Comparison of ENCODE assay signal across 20 cellular contexts in genomic region chr3:197280156-197280555, GRCh38. TPM values are rescaled to one million over a fixed set of nuclear protein-coding genes. Genes with fewer than 3 reads are reported as not detected.
DNase-seq lines count a peak whose midpoint lies in the region; ATAC-seq, FAIRE-seq and TF ChIP-seq lines count a peak whose summit lies in the region.
"Had no signal": no experiment of that assay in that cellular context is flagged by ENCODE, and none has a peak within 500 bp of the region (broad histone marks: within the 10 kb centered on the region; RNA-seq: fewer than 3 reads in every experiment).

No MANE protein-coding gene starts in this region.

- H3K4me3 Mint-ChIP-seq in activated CD4-positive, alpha-beta T cell treated with anti-CD3 and anti-CD28 coated beads, Interleukin-2, amount 10 ng/mL, durations not matched to agents 24 days and 14 days = no peak overlapping the region
- H3K4me3 Mint-ChIP-seq in osteocyte (ENCODE audit: unreplicated experiment) = no peak overlapping the region
- H3K4me3 Mint-ChIP-seq: CD4-positive, alpha-beta T cell; HFFc6 had no signal

- DNase-seq in activated CD4-positive, alpha-beta T cell treated with anti-CD3 and anti-CD28 coated beads, Interleukin-2, amount 10 ng/mL, durations not matched to agents 24 days and 14 days = no peak
- no peak for DNase-seq in activated CD4-positive, alpha-beta T cell treated with anti-CD3 and anti-CD28 coated beads, Interleukin-2, amount 50 U/mL, for 1 hour
- DNase-seq in OCI-LY7 (ENCODE audit: low spot score) (no peak), K562 (ENCODE audit: extremely low read depth in 1 of 4, low spot score in 3 of 4) (no peak), osteocyte (ENCODE audit: extremely low spot score, unreplicated experiment) (no peak), cerebellar nuclear complex (lab: John Stamatoyannopoulos, UW) (no peak), DMS53 (lab: John Stamatoyannopoulos, UW) (no peak)
- DNase-seq in stimulated activated CD4-positive, alpha-beta T cell treated with anti-CD3 and anti-CD28 coated beads, Interleukin-12 subunit alpha, Interleukin-12 subunit beta, amount 100 ng/mL, for 4 hours = no peak
- DNase-seq: AML-193; CD4-positive, alpha-beta T cell; DMS153; DMS79 treated with DMSO at 0.1 percent for 48 hours; GF-D8; HFFc6 had no signal

- no peak overlapping the region for H3K27ac ChIP-seq in OCI-LY7 (ENCODE audit: low read depth, low read length, poor library complexity, severe bottlenecking)
- no peak overlapping the region for H3K27ac ChIP-seq in K562 (ENCODE audit: extremely low read depth, low read depth, low read length)
- H3K27ac ChIP-seq: 22Rv1, A549, C4-2B, HL-60 had no signal

- no peak for TF ChIP-seq RAD21 in K562 (CRISPR knock-in tag; conservative IDR thresholded peaks at IDR 0.05 in 1 of 2, IDR thresholded peaks at IDR 0.05 in 1 of 2)

- CTCF ChIA-PET in OCI-LY7 (lab: Charles Lee; ENCODE audit: unreplicated experiment) = no interaction called here
- CTCF ChIA-PET in K562 (lab: Yijun Ruan, JAX; ENCODE audit: low intra/inter-chr PET ratio) = no interaction called here

- no peaks in the 10 kb centered on the region for H3K9me2 ChIP-seq in OCI-LY7 (ENCODE audit: insufficient read depth, low read length)

- no peaks in the 10 kb centered on the region for H3K9me1 ChIP-seq in K562 (ENCODE audit: control insufficient read depth, insufficient read depth, low read length)

- peaks cover 35% of the 10 kb centered on the region for H3K36me3 Mint-ChIP-seq in activated CD4-positive, alpha-beta T cell treated with anti-CD3 and anti-CD28 coated beads, Interleukin-2, amount 10 ng/mL, durations not matched to agents 24 days and 14 days (ENCODE audit: low read depth)
- H3K36me3 Mint-ChIP-seq in osteocyte (ENCODE audit: unreplicated experiment) = peaks cover 38% of the 10 kb centered on the region

- no peak for TF ChIP-seq EP300 in K562 (IDR thresholded peaks at IDR 0.05; ENCODE audit: low read length)

- peaks cover 86% of the 10 kb centered on the region for H3K36me3 ChIP-seq in OCI-LY7 (ENCODE audit: insufficient read depth, low read length)
- peaks cover 72% of the 10 kb centered on the region for H3K36me3 ChIP-seq in K562 (ENCODE audit: control insufficient read depth, insufficient read depth, low read length)

- no peak for ATAC-seq in K562
- ATAC-seq: A549 had no signal

- H3K4me2 ChIP-seq in OCI-LY7 (ENCODE audit: low read length) (no peak overlapping the region), K562 (ENCODE audit: insufficient read depth, low read length) (no peak overlapping the region)
- H3K4me2 ChIP-seq: A549 had no signal

- BruUV-seq in OCI-LY7 (replicated peaks; lab: Mats Ljungman, UMichigan) = TSS peak; percentile 39
- BruUV-seq in K562 (replicated peaks; lab: Mats Ljungman, UMichigan) = TSS peak; percentile 12

- H3K4me1 ChIP-seq in OCI-LY7 (ENCODE audit: insufficient read depth, low read length, poor library complexity, severe bottlenecking) = no peaks in the 10 kb centered on the region
- no peaks in the 10 kb centered on the region for H3K4me1 ChIP-seq in K562 (replicated peaks in 1 of 2; ENCODE audit: control insufficient read depth in 2 of 2, insufficient read depth in 2 of 2, low read length in 2 of 2)
- H3K4me1 ChIP-seq: HAP-1 had no signal

- TF ChIP-seq CTCF in OCI-LY7 (conservative IDR thresholded peaks at IDR 0.05; ENCODE audit: low read length) (no peak), K562 (IDR thresholded peaks at IDR 0.05 in 2 of 3, conservative IDR thresholded peaks at IDR 0.05 in 1 of 3; ENCODE audit: insufficient read depth in 2 of 3, low read depth in 1 of 3, low read length in 3 of 3) (no peak), osteocyte (IDR thresholded peaks at IDR 0.05) (no peak)

- H3K27ac Mint-ChIP-seq in activated CD4-positive, alpha-beta T cell treated with anti-CD3 and anti-CD28 coated beads, Interleukin-2, amount 10 ng/mL, durations not matched to agents 24 days and 14 days = peak overlapping the region; percentile 7
- H3K27ac Mint-ChIP-seq in osteocyte (ENCODE audit: unreplicated experiment) = peak overlapping the region; percentile 32
- H3K27ac Mint-ChIP-seq: CD4-positive, alpha-beta T cell; HFFc6 had no signal

- no peak for FAIRE-seq in K562 (lab: Jason Lieb, UNC)
- FAIRE-seq: A549, H1 had no signal

- H3K79me2 ChIP-seq in OCI-LY7 (ENCODE audit: insufficient read depth, low read depth, low read length) = peaks cover 47% of the 10 kb centered on the region; the same call in 1 of the 2 replicates
- peaks cover 43% of the 10 kb centered on the region for H3K79me2 ChIP-seq in K562 (ENCODE audit: control insufficient read depth, insufficient read depth, low read length)

- no peak overlapping the region for H2AFZ ChIP-seq in OCI-LY7 (ENCODE audit: low read length)
- no peak overlapping the region for H2AFZ ChIP-seq in K562 (ENCODE audit: low read depth, low read length)

- H3K9me3 ChIP-seq in OCI-LY7 (ENCODE audit: low read length) (no peaks in the 10 kb centered on the region), K562 (replicated peaks; ENCODE audit: control insufficient read depth, insufficient read depth, low read depth, low read length) (no peaks in the 10 kb centered on the region)
- H3K9me3 ChIP-seq: A549, HAP-1 had no signal

- no peaks in the 10 kb centered on the region for H3K9me3 Mint-ChIP-seq in activated CD4-positive, alpha-beta T cell treated with anti-CD3 and anti-CD28 coated beads, Interleukin-2, amount 10 ng/mL, durations not matched to agents 24 days and 14 days
- H3K9me3 Mint-ChIP-seq in osteocyte (ENCODE audit: unreplicated experiment) = no peaks in the 10 kb centered on the region
- H3K9me3 Mint-ChIP-seq: CD4-positive, alpha-beta T cell; HFFc6 had no signal

- H3K4me3 ChIP-seq in OCI-LY7 (ENCODE audit: low read depth, low read length, poor library complexity, severe bottlenecking) (no peak overlapping the region), K562 (no peak overlapping the region)
- H3K4me3 ChIP-seq: A549, HAP-1 had no signal

- in situ Hi-C loops in K562 (cut with MboI) = no loop called here

- no peaks in the 10 kb centered on the region for H3K27me3 ChIP-seq in K562 (ENCODE audit: control insufficient read depth in 2 of 2, insufficient read depth in 2 of 2, low read length in 2 of 2)

- TF ChIP-seq POLR2A in K562 (conservative IDR thresholded peaks at IDR 0.05) = no peak

- H3K27me3 Mint-ChIP-seq in activated CD4-positive, alpha-beta T cell treated with anti-CD3 and anti-CD28 coated beads, Interleukin-2, amount 10 ng/mL, durations not matched to agents 24 days and 14 days = no peaks in the 10 kb centered on the region
- no peaks in the 10 kb centered on the region for H3K27me3 Mint-ChIP-seq in osteocyte (ENCODE audit: unreplicated experiment)
- H3K27me3 Mint-ChIP-seq: CD4-positive, alpha-beta T cell had no signal

- H3K9ac ChIP-seq in K562 (ENCODE audit: insufficient read depth in 1 of 2, low read depth in 2 of 2, low read length in 2 of 2) = no peak overlapping the region

- H4K20me1 ChIP-seq in OCI-LY7 (ENCODE audit: insufficient read depth, low read length) = peaks cover 5% of the 10 kb centered on the region; the same call in 1 of the 2 replicates
- no peaks in the 10 kb centered on the region for H4K20me1 ChIP-seq in K562 (replicated peaks; ENCODE audit: control insufficient read depth, insufficient read depth, low read length)

- H3K4me1 Mint-ChIP-seq in activated CD4-positive, alpha-beta T cell treated with anti-CD3 and anti-CD28 coated beads, Interleukin-2, amount 10 ng/mL, durations not matched to agents 24 days and 14 days = peaks cover 13% of the 10 kb centered on the region
- peaks cover 14% of the 10 kb centered on the region for H3K4me1 Mint-ChIP-seq in osteocyte (ENCODE audit: unreplicated experiment)

- POLR2A ChIA-PET in OCI-LY7 (lab: Charles Lee) = interaction anchor here (1.0 kb wide), 1 partner anchor 200 kb away, joined by 3 read pairs; no protein-coding TSS in a partner anchor
- POLR2A ChIA-PET in K562 (lab: Yijun Ruan, JAX) = no interaction called here

- intact Hi-C loops in activated CD4-positive, alpha-beta T cell treated with anti-CD3 and anti-CD28 coated beads, Interleukin-2, amount 10 ng/mL, durations not matched to agents 24 days and 14 days (cut with micrococcal nuclease) = no loop called here
- intact Hi-C loops in OCI-LY7 (cut with micrococcal nuclease; ENCODE audit: unreplicated experiment) = no loop called here
- intact Hi-C loops in K562 (cut with micrococcal nuclease) = no loop called here

TF ChIP-seq in K562, 482 proteins besides CTCF, POLR2A, EP300 and RAD21 (continues in another document):
- no peak for TF ChIP-seq BRF2 (IDR thresholded peaks at IDR 0.05; ENCODE audit: borderline replicate concordance, insufficient read depth, insufficient read length)

RNA-seq across cellular contexts. Expression of gene DLG1, which starts 18.3 kb away (rescaled TPM):
- total RNA-seq in activated CD4-positive, alpha-beta T cell treated with anti-CD3 and anti-CD28 coated beads, Interleukin-2, amount 10 ng/mL, durations not matched to agents 24 days and 14 days = 81.1 and 84.1 TPM in 2 replicates
- total RNA-seq in OCI-LY7 (2014; rRNA removed; shearing (Covaris generic)) = 48.9 and 78.7 TPM in 2 replicates
- total RNA-seq in OCI-LY7 (2022) (95.1 and 95.6 TPM in 2 replicates), K562 (2014; rRNA removed) (36.3 and 39.4 TPM in 2 replicates), K562 (2014; rRNA removed; fragmentation: Illumina TruSeq; extraction: Trizol) (49.1 and 55.6 TPM in 2 replicates), K562 (2015; rRNA removed; fragmentation: Illumina TruSeq; extraction: Trizol) (43.5 and 48.4 TPM in 2 replicates), K562 (2021) (55.7 and 57.5 TPM in 2 replicates), osteocyte (168 and 171 TPM in 2 replicates)
- 141 and 293 TPM in 2 replicates for total RNA-seq in K562 (2011; cell fraction: chromatin; rRNA removed; ENCODE audit: low replicate concordance)
- total RNA-seq in K562 (2011; cell fraction: nucleolus; rRNA removed) = 38.2 and 46.8 TPM in 2 replicates
- total RNA-seq in K562 (2011; cell fraction: nucleoplasm; rRNA removed) = 84.2 and 109 TPM in 2 replicates
- polyA plus RNA-seq in K562 (2011; rRNA removed) (38.9 and 43.6 TPM in 2 replicates), K562 (2014; fragmentation: Illumina TruSeq; extraction: Trizol) (51.4 and 63.5 TPM in 2 replicates), K562 (2014; fragmentation: Nextera tagmentation; extraction: Ambion mirVana) (10 to 100 TPM in 1 of 2 experiments, 1 to 10 TPM in 1; 9.4 to 13.4 TPM), K562 (2014; rRNA removed) (30.8 and 31.0 TPM in 2 replicates)
- polyA plus RNA-seq in K562 (2011; cell fraction: cytosol; rRNA removed) = 8.7 and 13.6 TPM in 2 replicates
- 49.2 and 58.1 TPM in 2 replicates for polyA plus RNA-seq in K562 (2011; cell fraction: nucleus; rRNA removed)
- polyA plus RNA-seq in K562 (2012) = 35.9 and 42.5 TPM in 2 replicates
- polyA minus RNA-seq in K562 (2011; rRNA and poly(A)+ RNA removed) = 66.5 and 99.3 TPM in 2 replicates
- polyA minus RNA-seq in K562 (2011; cell fraction: cytosol; rRNA and poly(A)+ RNA removed) = 19.7 and 21.1 TPM in 2 replicates
- polyA minus RNA-seq in K562 (2011; cell fraction: nucleus; rRNA and poly(A)+ RNA removed) = 61.9 and 105 TPM in 2 replicates
